In the genomic region with DNA sequence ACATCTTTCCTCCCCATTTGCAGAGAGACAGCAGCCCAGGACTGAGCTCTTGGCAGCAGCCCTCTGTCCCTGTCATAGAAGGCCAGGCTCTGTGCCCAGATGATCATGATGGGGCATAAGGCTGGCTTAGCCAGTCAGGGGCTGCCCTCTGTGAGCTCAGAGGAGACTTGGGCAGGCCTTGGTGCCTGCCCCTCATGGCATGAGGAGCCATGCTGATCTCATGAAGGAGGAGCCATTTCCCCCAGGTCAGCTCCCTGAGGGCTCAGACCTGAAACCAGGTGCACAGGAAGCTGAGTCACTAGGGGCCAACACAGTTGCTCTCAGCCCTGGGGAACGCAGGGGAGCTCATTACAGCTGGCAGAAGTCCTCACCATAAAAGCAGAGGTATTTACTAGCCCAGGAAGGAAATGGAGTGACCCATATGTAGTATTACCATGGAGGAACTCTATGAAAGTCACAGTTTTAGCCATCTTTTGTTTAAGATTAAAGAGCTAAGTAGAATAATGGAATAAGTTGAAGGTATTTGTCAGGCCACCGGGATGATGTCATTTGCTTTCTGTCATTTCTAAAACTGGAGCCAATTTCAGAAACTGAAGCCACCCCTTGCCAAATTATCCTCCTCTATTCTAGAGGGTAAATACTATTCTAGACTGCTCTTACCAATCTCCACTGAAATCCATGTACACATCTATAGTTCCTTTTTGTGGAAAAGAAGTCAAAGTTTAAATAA, we compare ENCODE assay signal across 8 cellular contexts.
A peak's percentile ranks its signal among the peaks of the same experiment; 100 is the strongest.
DNase-seq lines count a peak whose midpoint lies in the region; ATAC-seq, FAIRE-seq and TF ChIP-seq lines count a peak whose summit lies in the region.

No MANE protein-coding gene starts in this region.

- H3F3A ChIP-seq in GM23338 (replicated peaks; ENCODE audit: low read depth), result no peaks in the 10 kb centered on the region

- TF ChIP-seq CTCF in GM23338 (conservative IDR thresholded peaks at IDR 0.05; ENCODE audit: low read depth in 2 of 2), result no peak
- TF ChIP-seq CTCF in foreskin fibroblast (IDR thresholded peaks at IDR 0.05; ENCODE audit: low read depth, low read length), result no peak

- CTCF ChIA-PET in naive thymus-derived CD4-positive, alpha-beta T cell (lab: Charles Lee), result no interaction called here

- TF ChIP-seq POLR2A in GM12891 (IDR thresholded peaks at IDR 0.05; ENCODE audit: low read depth, low read length), result no peak

- H3K9me3 ChIP-seq in naive thymus-derived CD4-positive, alpha-beta T cell (ENCODE audit: control insufficient read depth in 2 of 3, low read length in 3 of 3), result no peaks in the 10 kb centered on the region

- no peaks in the 10 kb centered on the region; the same call in 2 of the 3 replicates for H3K9me3 Mint-ChIP-seq in GM23338
- H3K9me3 Mint-ChIP-seq in naive thymus-derived CD4-positive, alpha-beta T cell, result no peaks in the 10 kb centered on the region

- POLR2A ChIA-PET in naive thymus-derived CD4-positive, alpha-beta T cell (lab: Charles Lee), result interaction anchor here (0.7 kb wide), 1 partner anchor 896 kb away, joined by 3 read pairs; no protein-coding TSS in a partner anchor

- no peaks in the 10 kb centered on the region for H3K79me2 ChIP-seq in GM23338 (replicated peaks; ENCODE audit: insufficient read depth)

- 0 out of 2 replicates have a peak, but pooled peaks cover 4% of the 10 kb centered on the region for H3K9me2 ChIP-seq in GM23338 (ENCODE audit: insufficient read depth)

- ATAC-seq in GM19455 (IDR thresholded peaks at IDR 0.05; ENCODE audit: unreplicated experiment), result peak; percentile 94
- peak; percentile 95 for ATAC-seq in HG03196 (IDR thresholded peaks at IDR 0.05; ENCODE audit: unreplicated experiment)
- ATAC-seq in esophagus mucosa, result peak; percentile 18
- ATAC-seq in GM23338, result no peak
- ATAC-seq in naive thymus-derived CD4-positive, alpha-beta T cell, result no peak

- H3K27ac Mint-ChIP-seq in GM23338, result no peak overlapping the region; the same call in 1 of the 2 replicates
- no peak overlapping the region for H3K27ac Mint-ChIP-seq in naive thymus-derived CD4-positive, alpha-beta T cell

- peaks cover 3% of the 10 kb centered on the region for H3K27me3 Mint-ChIP-seq in GM23338 (ENCODE audit: insufficient read depth, low read depth, poor library complexity)
- peaks cover 0 to 13% (median 4%) of the 10 kb centered on the region in 5 donors for H3K27me3 Mint-ChIP-seq in naive thymus-derived CD4-positive, alpha-beta T cell

- H3K4me2 ChIP-seq in GM23338, result no peak overlapping the region

- DNase-seq in GM12891 (ENCODE audit: insufficient read length, low spot score) (peak; percentile 49), GM23338 (ENCODE audit: low spot score) (no peak), mesenteric fat pad (ENCODE audit: low spot score) (no peak), foreskin fibroblast (no peak)
- no peak for DNase-seq in naive thymus-derived CD4-positive, alpha-beta T cell

- H3K36me3 Mint-ChIP-seq in GM23338 (ENCODE audit: low read depth), result no peaks in the 10 kb centered on the region; the same call in 2 of the 3 replicates
- H3K36me3 Mint-ChIP-seq in naive thymus-derived CD4-positive, alpha-beta T cell, result no peaks in the 10 kb centered on the region

- intact Hi-C loops in naive thymus-derived CD4-positive, alpha-beta T cell (cut with micrococcal nuclease), result no loop called here

- H3K36me3 ChIP-seq in GM23338 (ENCODE audit: insufficient read depth), result no peaks in the 10 kb centered on the region
- H3K36me3 ChIP-seq in naive thymus-derived CD4-positive, alpha-beta T cell (ENCODE audit: control insufficient read depth in 2 of 3, insufficient read depth in 3 of 3, low read length in 3 of 3), result no peaks in the 10 kb centered on the region

- no peak overlapping the region for H2AFZ ChIP-seq in GM23338

- H3K4me3 Mint-ChIP-seq in GM23338, result no peak overlapping the region
- H3K4me3 Mint-ChIP-seq in naive thymus-derived CD4-positive, alpha-beta T cell, result no peak overlapping the region

- no peak overlapping the region for H3K27ac ChIP-seq in GM23338 (ENCODE audit: low read depth)
- H3K27ac ChIP-seq in naive thymus-derived CD4-positive, alpha-beta T cell (ENCODE audit: low read depth, low read length), result no peak overlapping the region

- no peaks in the 10 kb centered on the region for H3K4me1 ChIP-seq in GM23338 (ENCODE audit: insufficient read depth)
- no peaks in the 10 kb centered on the region for H3K4me1 ChIP-seq in naive thymus-derived CD4-positive, alpha-beta T cell (ENCODE audit: control insufficient read depth in 2 of 2, insufficient read depth in 2 of 2, low read length in 2 of 2)

- no peaks in the 10 kb centered on the region for H4K20me1 ChIP-seq in GM23338 (replicated peaks; ENCODE audit: insufficient read depth)

- H3K27me3 ChIP-seq in GM23338 (ENCODE audit: insufficient read depth), result no peaks in the 10 kb centered on the region
- no peaks in the 10 kb centered on the region for H3K27me3 ChIP-seq in naive thymus-derived CD4-positive, alpha-beta T cell (ENCODE audit: control insufficient read depth in 2 of 2, insufficient read depth in 2 of 2, low read length in 2 of 2)

- no peaks in the 10 kb centered on the region; the same call in 2 of the 3 replicates for H3K4me1 Mint-ChIP-seq in GM23338
- H3K4me1 Mint-ChIP-seq in naive thymus-derived CD4-positive, alpha-beta T cell, result peaks cover 0 to 7% (median 0%) of the 10 kb centered on the region in 7 donors

- FAIRE-seq in GM12891 (lab: Jason Lieb, UNC), result peak; percentile 81

- H3K4me3 ChIP-seq in GM23338, result no peak overlapping the region
- H3K4me3 ChIP-seq in naive thymus-derived CD4-positive, alpha-beta T cell (ENCODE audit: low read length), result no peak overlapping the region
- H3K4me3 ChIP-seq in foreskin fibroblast (ENCODE audit: low read depth in 1 of 2, low read length in 2 of 2), result no peak overlapping the region

TF ChIP-seq in GM12891, 5 proteins besides CTCF, POLR2A, EP300 and RAD21:
- TF ChIP-seq POU2F2 (IDR thresholded peaks at IDR 0.05; ENCODE audit: low read depth, low read length) (0 out of 2 replicates have a peak, but pooled peaks have one; percentile 10), SPI1 (IDR thresholded peaks at IDR 0.05; ENCODE audit: low read depth, low read length) (0 out of 2 replicates have a peak, but pooled peaks have one; percentile 21), TAF1 (IDR thresholded peaks at IDR 0.05; ENCODE audit: low read depth, low read length) (no peak)

TF ChIP-seq in GM23338, 12 proteins besides CTCF, POLR2A, EP300 and RAD21 (continues in another document):
- TF ChIP-seq ZNF462 (CRISPR knock-in tag; IDR thresholded peaks at IDR 0.05), result no peak
- TF ChIP-seq CREB1 (CRISPR knock-in tag; IDR thresholded peaks at IDR 0.05; ENCODE audit: low read depth), result no peak
- no peak for TF ChIP-seq EZH2 (IDR thresholded peaks at IDR 0.05; ENCODE audit: low read depth, unreplicated experiment)
- no peak for TF ChIP-seq POLR2AphosphoS5 (IDR thresholded peaks at IDR 0.05; ENCODE audit: low read depth)

Comparison
In these comparisons a context has a peak if more than half of its experiments do, and no peak if none do; other contexts are left out.
1. ATAC-seq: peak in GM19455 (single experiment), HG03196 (single experiment) and esophagus mucosa (single experiment); none in GM23338 (single experiment) and naive thymus-derived CD4-positive, alpha-beta T cell (single experiment).